ENCODE assay signal across 33 cellular contexts in genomic region chrX:132125906-132126305, GRCh38. TPM values are rescaled to one million over a fixed set of nuclear protein-coding genes. Genes with fewer than 3 reads are reported as not detected.
"Had no signal": no experiment of that assay in that cellular context is flagged by ENCODE, and none has a peak within 500 bp of the region (broad histone marks: within the 10 kb centered on the region; RNA-seq: fewer than 3 reads in every experiment).

No MANE protein-coding gene starts in this region.

- H3K4me1 ChIP-seq: left lung, lower lobe of right lung, neural progenitor cell, right atrium auricular region, stomach, testis, thyroid gland, transverse colon, upper lobe of left lung had no signal

- H3K27ac Mint-ChIP-seq: immature natural killer cell; naive thymus-derived CD8-positive, alpha-beta T cell; neural progenitor cell; progenitor cell of endocrine pancreas; stimulated activated naive B cell treated with anti-CD40 and anti-IgM and Interleukin-4, amounts not matched to agents 10 μg/mL and 1 μg/mL and 100 μg/mL, for 72 hours had no signal

- ATAC-seq: left colon; left lung; lower lobe of right lung; naive thymus-derived CD8-positive, alpha-beta T cell; sciatic nerve; stimulated activated naive B cell treated with anti-CD40 and anti-IgM and Interleukin-4, amounts not matched to agents 10 μg/mL and 1 μg/mL and 100 μg/mL, for 72 hours; stimulated activated naive CD8-positive, alpha-beta T cell treated with anti-CD3 and anti-CD28 coated beads, Interleukin-15, Interleukin-2, amounts not matched to agents 100 U/mL and 50 U/mL, for 24 hours had no signal

- H3K9me3 ChIP-seq: left lung, lower lobe of right lung, neutrophil, ovary, right atrium auricular region, testis, thyroid gland, transverse colon, upper lobe of left lung had no signal

- H2AFZ ChIP-seq: neural progenitor cell had no signal

- H3K4me2 ChIP-seq: neural progenitor cell had no signal

- H3K4me1 Mint-ChIP-seq: immature natural killer cell; naive thymus-derived CD8-positive, alpha-beta T cell; stimulated activated naive B cell treated with anti-CD40 and anti-IgM and Interleukin-4, amounts not matched to agents 10 μg/mL and 1 μg/mL and 100 μg/mL, for 72 hours had no signal

- H3K27me3 ChIP-seq: left lung, neural progenitor cell, neutrophil, ovary, right atrium auricular region, testis, thyroid gland, transverse colon, upper lobe of left lung had no signal

- H3K36me3 ChIP-seq: left lung, lower lobe of right lung, neural progenitor cell, neutrophil, ovary, right atrium auricular region, stomach, thyroid gland, transverse colon, upper lobe of left lung had no signal

- H3K27ac ChIP-seq: left lung, lower lobe of right lung, neural progenitor cell, neutrophil, ovary, right atrium auricular region, skin epidermis, stomach, testis, thyroid gland, transverse colon, upper lobe of left lung had no signal

- H3K4me3 Mint-ChIP-seq: immature natural killer cell; naive thymus-derived CD8-positive, alpha-beta T cell; nephron; neural progenitor cell; stimulated activated naive B cell treated with anti-CD40 and anti-IgM and Interleukin-4, amounts not matched to agents 10 μg/mL and 1 μg/mL and 100 μg/mL, for 72 hours had no signal

- FAIRE-seq: islet of Langerhans, kidney had no signal

- H3K9ac ChIP-seq: neural progenitor cell had no signal

- DNase-seq: hypothalamus; immature natural killer cell; kidney; left colon; left lung; lower lobe of right lung; mammary epithelial cell; mesenchymal stem cell; naive thymus-derived CD8-positive, alpha-beta T cell; occipital lobe; ovary; stimulated activated CD4-positive, alpha-beta T cell treated with anti-CD3 and anti-CD28 coated beads, Interleukin-12 subunit alpha, Interleukin-12 subunit beta, amount 100 ng/mL, for 4 hours; stimulated activated CD4-positive, alpha-beta T cell treated with anti-CD3 and anti-CD28 coated beads, Interleukin-15, amount 100 ng/mL, for 24 hours; stimulated activated CD4-positive, alpha-beta T cell treated with anti-CD3 and anti-CD28 coated beads, Interleukin-2, amount 100 ng/mL, for 24 hours; stimulated activated CD4-positive, alpha-beta T cell treated with anti-CD3 and anti-CD28 coated beads, Interleukin-4, amount 100 ng/mL, for 1 hour; stimulated activated naive B cell treated with anti-CD40 and anti-IgM and Interleukin-4, amounts not matched to agents 10 μg/mL and 1 μg/mL and 100 μg/mL, for 72 hours; stimulated activated naive CD8-positive, alpha-beta T cell treated with anti-CD3 and anti-CD28 coated beads, Interleukin-15, Interleukin-2, amounts not matched to agents 100 U/mL and 50 U/mL, for 24 hours; stomach; testis; thyroid gland; transverse colon; upper lobe of left lung had no signal

- H3K27me3 Mint-ChIP-seq: naive thymus-derived CD8-positive, alpha-beta T cell; progenitor cell of endocrine pancreas; stimulated activated naive B cell treated with anti-CD40 and anti-IgM and Interleukin-4, amounts not matched to agents 10 μg/mL and 1 μg/mL and 100 μg/mL, for 72 hours had no signal

- H3K4me3 ChIP-seq: left lung, lower lobe of right lung, neural progenitor cell, ovary, right atrium auricular region, skin epidermis, stomach, testis, thyroid gland, transverse colon, upper lobe of left lung had no signal

- H3K36me3 Mint-ChIP-seq: immature natural killer cell; naive thymus-derived CD8-positive, alpha-beta T cell; neural progenitor cell; stimulated activated naive B cell treated with anti-CD40 and anti-IgM and Interleukin-4, amounts not matched to agents 10 μg/mL and 1 μg/mL and 100 μg/mL, for 72 hours had no signal

- H3K9me3 Mint-ChIP-seq: immature natural killer cell; neural progenitor cell; stimulated activated naive B cell treated with anti-CD40 and anti-IgM and Interleukin-4, amounts not matched to agents 10 μg/mL and 1 μg/mL and 100 μg/mL, for 72 hours had no signal

RNA-seq across cellular contexts. Expression of gene FRMD7, which starts 1.9 kb away (rescaled TPM):
- total RNA-seq: left colon; left lung; lower lobe of right lung; naive thymus-derived CD8-positive, alpha-beta T cell; occipital lobe; progenitor cell of endocrine pancreas; pulmonary artery endothelial cell; renal cortical epithelial cell; right atrium auricular region; sciatic nerve; stomach; thyroid gland; transverse colon; upper lobe of left lung had no signal
- polyA plus RNA-seq: immature natural killer cell; mammary epithelial cell; naive thymus-derived CD8-positive, alpha-beta T cell; stomach; urinary bladder had no signal
